18 cellular contexts compared by ENCODE assay signal in genomic region chr2:178301595-178302324, GRCh38.
DNase-seq lines count a peak whose midpoint lies in the region; ATAC-seq, FAIRE-seq and TF ChIP-seq lines count a peak whose summit lies in the region.
"Had no signal": no experiment of that assay in that cellular context is flagged by ENCODE, and none has a peak within 500 bp of the region (broad histone marks: within the 10 kb centered on the region; RNA-seq: fewer than 3 reads in every experiment).

No MANE protein-coding gene starts in this region.

- no peaks in the 10 kb centered on the region for H3K9me3 ChIP-seq in lung (ENCODE audit: control insufficient read depth in 2 of 2, insufficient read depth in 1 of 2, low read length in 1 of 2)
- H3K9me3 ChIP-seq: SJCRH30 had no signal

- no peaks in the 10 kb centered on the region for H3K36me3 ChIP-seq in lung (ENCODE audit: control insufficient read depth in 2 of 2, insufficient read depth in 2 of 2, low read length in 2 of 2)
- H3K36me3 ChIP-seq: SJCRH30 had no signal

- TF ChIP-seq POLR2A in H54 (IDR thresholded peaks at IDR 0.05; ENCODE audit: low read depth, low read length): no peak

- FAIRE-seq in H54 (lab: Jason Lieb, UNC): peak; percentile 65
- FAIRE-seq: GM12892, H1 had no signal

- H3K27ac ChIP-seq in lung (ENCODE audit: low read depth in 1 of 2, low read length in 1 of 2) (no peak overlapping the region), coronary artery (no peak overlapping the region)
- H3K27ac ChIP-seq: RWPE1, SJCRH30 had no signal

- H3K4me1 ChIP-seq in lung (ENCODE audit: control insufficient read depth in 2 of 2, insufficient read depth in 2 of 2, low read length in 2 of 2): no peaks in the 10 kb centered on the region
- H3K4me1 ChIP-seq: SJCRH30 had no signal

- peak; percentile 95 for DNase-seq in DMS79 (lab: John Stamatoyannopoulos, UW)
- DNase-seq in H54 (ENCODE audit: insufficient read length, low spot score): no peak
- DNase-seq in NCI-H524 (lab: John Stamatoyannopoulos, UW): peak; percentile 44 to 77
- peak; percentile 37 for DNase-seq in lung (ENCODE audit: low spot score)
- DNase-seq in NCI-H345 (lab: John Stamatoyannopoulos, UW): no peak
- no peak for DNase-seq in GM20000 (ENCODE audit: low spot score)
- no peak for DNase-seq in coronary artery (ENCODE audit: low spot score)
- DNase-seq: AML-193; Calu3; GDM1; NCI-H146; NCI-H2107; NK-92 treated with Interleukin-12 subunit alpha and Interleukin-12 subunit beta, amount 100 ng/mL, for 24 hours; OCI-M1; SJCRH30 had no signal

- no peak for TF ChIP-seq CTCF in lung (IDR thresholded peaks at IDR 0.05; ENCODE audit: control extremely low read depth, extremely low read depth)
- TF ChIP-seq CTCF in GM20000 (IDR thresholded peaks at IDR 0.05; ENCODE audit: extremely low read depth, missing control alignments): no peak
- no peak for TF ChIP-seq CTCF in coronary artery (IDR thresholded peaks at IDR 0.05)

- 75 to 89% methylated on average over 5 of the region's 5 CpGs for WGBS in lung, 2 donors

- no peak for ATAC-seq in lung (ENCODE audit: insufficient read depth, low FRiP score)

- H3K4me3 ChIP-seq in lung: no peak overlapping the region
- H3K4me3 ChIP-seq in coronary artery: no peak overlapping the region
- H3K4me3 ChIP-seq: SJCRH30 had no signal

- no peaks in the 10 kb centered on the region for H3K27me3 ChIP-seq in lung (ENCODE audit: control insufficient read depth, insufficient read depth)
- H3K27me3 ChIP-seq: SJCRH30 had no signal

Comparison
In these comparisons a context has a peak if more than half of its experiments do, and no peak if none do; other contexts are left out.
1. DNase-seq: peak in DMS79 (single experiment), NCI-H524 (2 of 2) and lung (single experiment); none in H54 (single experiment), NCI-H345 (single experiment), GM20000 (single experiment) and coronary artery (single experiment).